ENCODE assay signal across 20 cellular contexts in genomic region chr6:147618927-147619326, GRCh38.
DNase-seq lines count a peak whose midpoint lies in the region; ATAC-seq, FAIRE-seq and TF ChIP-seq lines count a peak whose summit lies in the region.
"Had no signal": no experiment of that assay in that cellular context is flagged by ENCODE, and none has a peak within 500 bp of the region (broad histone marks: within the 10 kb centered on the region; RNA-seq: fewer than 3 reads in every experiment).

No MANE protein-coding gene starts in this region.

- no peak overlapping the region for H3K4ac ChIP-seq in IMR-90 (ENCODE audit: low read depth, low read length)

- no peak overlapping the region; the same call in 2 of the 3 replicates for H2BK15ac ChIP-seq in IMR-90 (ENCODE audit: low read depth, low read length)

- H2AK9ac ChIP-seq in IMR-90 (replicated peaks; ENCODE audit: low read depth, low read length, poor library complexity), result no peak overlapping the region

- no peak for TF ChIP-seq RAD21 in IMR-90 (IDR thresholded peaks at IDR 0.05; ENCODE audit: low read length)
- no peak for TF ChIP-seq RAD21 in K562 (CRISPR knock-in tag; conservative IDR thresholded peaks at IDR 0.05 in 1 of 2, IDR thresholded peaks at IDR 0.05 in 1 of 2)

- TF ChIP-seq CTCF in IMR-90 (conservative IDR thresholded peaks at IDR 0.05; ENCODE audit: low read depth, low read length) (no peak), NB4 (IDR thresholded peaks at IDR 0.05; ENCODE audit: low read depth, low read length) (no peak), K562 (IDR thresholded peaks at IDR 0.05 in 2 of 3, conservative IDR thresholded peaks at IDR 0.05 in 1 of 3; ENCODE audit: insufficient read depth in 2 of 3, low read depth in 1 of 3, low read length in 3 of 3) (no peak), left lung (IDR thresholded peaks at IDR 0.05) (no peak), GM20000 (IDR thresholded peaks at IDR 0.05; ENCODE audit: extremely low read depth, missing control alignments) (no peak)

- no peak overlapping the region for H2AFZ ChIP-seq in IMR-90 (replicated peaks; ENCODE audit: low read length, poor library complexity)
- no peak overlapping the region for H2AFZ ChIP-seq in K562 (ENCODE audit: low read depth, low read length)

- dilution Hi-C loops in IMR-90 (cut with HindIII; ENCODE audit: low sequenced_read_pairs, unreplicated experiment), result no loop called here

- H3K4me3 ChIP-seq in IMR-90 (ENCODE audit: insufficient read depth, low read depth, low read length) (no peak overlapping the region), NB4 (ENCODE audit: low read depth, low read length) (no peak overlapping the region), K562 (no peak overlapping the region), left lung (no peak overlapping the region)
- H3K4me3 ChIP-seq: Peyer's patch had no signal

- no peak for FAIRE-seq in K562 (lab: Jason Lieb, UNC)
- FAIRE-seq: GM12891, GM18507 had no signal

- no peaks in the 10 kb centered on the region for H4K20me1 ChIP-seq in IMR-90 (ENCODE audit: insufficient read depth, low read length)
- no peaks in the 10 kb centered on the region for H4K20me1 ChIP-seq in K562 (replicated peaks; ENCODE audit: control insufficient read depth, insufficient read depth, low read length)

- no peak overlapping the region for H3K27ac ChIP-seq in IMR-90 (ENCODE audit: insufficient read depth, low read length)
- no peak overlapping the region for H3K27ac ChIP-seq in K562 (ENCODE audit: extremely low read depth, low read depth, low read length)
- H3K27ac ChIP-seq in left lung, result no peak overlapping the region
- H3K27ac ChIP-seq: Peyer's patch had no signal

- H4K91ac ChIP-seq in IMR-90 (ENCODE audit: insufficient read depth, low read depth, low read length), result no peak overlapping the region

- H3K4me2 ChIP-seq in IMR-90 (ENCODE audit: low read depth, low read length) (no peak overlapping the region), K562 (ENCODE audit: insufficient read depth, low read length) (no peak overlapping the region)

- no peak overlapping the region for H3K56ac ChIP-seq in IMR-90 (ENCODE audit: extremely low read depth, insufficient read depth, low read length)

- DNase-seq in IMR-90 (no peak), NB4 (ENCODE audit: low read depth) (peak; percentile 14), K562 (ENCODE audit: extremely low read depth in 1 of 4, low spot score in 3 of 4) (no peak), left lung (peak; percentile 36 to 48), GM20000 (ENCODE audit: low spot score) (no peak), glomerular visceral epithelial cell (ENCODE audit: extremely low spot score) (no peak), DMS114 treated with DMSO at 0.1 percent for 48 hours (lab: John Stamatoyannopoulos, UW; ENCODE audit: unreplicated experiment) (no peak)
- DNase-seq: C1 segment of cervical spinal cord, GDM1, GOT3, KG1, NCI-H1417 treated with DMSO at 0.1 percent for 48 hours, NCI-H1930, NCI-H446, NCI-H69, Peyer's patch, Right ventricle myocardium superior had no signal

- POLR2A ChIA-PET in IMR-90 (lab: Charles Lee; ENCODE audit: unreplicated experiment), result no interaction called here
- POLR2A ChIA-PET in K562 (lab: Yijun Ruan, JAX), result interaction anchor here (0.7 to 1.2 kb wide), 2 partner anchors 11 to 13 kb away, joined by 3 read pairs; no protein-coding TSS in a partner anchor

- no peak overlapping the region for H3K14ac ChIP-seq in IMR-90 (replicated peaks; ENCODE audit: low read depth, low read length)

- BruUV-seq in IMR-90 (replicated peaks; lab: Mats Ljungman, UMichigan) (no TSS peak), K562 (replicated peaks; lab: Mats Ljungman, UMichigan) (no TSS peak)

- H3K36me3 ChIP-seq in IMR-90 (ENCODE audit: control insufficient read depth, insufficient read depth, low read length), result no peaks in the 10 kb centered on the region
- H3K36me3 ChIP-seq in K562 (ENCODE audit: control insufficient read depth, insufficient read depth, low read length), result no peaks in the 10 kb centered on the region
- H3K36me3 ChIP-seq in left lung, result no peaks in the 10 kb centered on the region
- H3K36me3 ChIP-seq: Peyer's patch had no signal

- H3K23ac ChIP-seq in IMR-90 (ENCODE audit: low read depth, low read length), result no peak overlapping the region

- CTCF ChIA-PET in IMR-90 (lab: Yijun Ruan, JAX) (interaction anchor here (0.6 kb wide), 1 partner anchor 48 kb away, joined by 3 read pairs; no protein-coding TSS in a partner anchor), K562 (lab: Yijun Ruan, JAX; ENCODE audit: low intra/inter-chr PET ratio) (no interaction called here)

- no peaks in the 10 kb centered on the region for H3K79me2 ChIP-seq in K562 (ENCODE audit: control insufficient read depth, insufficient read depth, low read length)

- no peaks in the 10 kb centered on the region for H3K27me3 ChIP-seq in IMR-90 (ENCODE audit: control insufficient read depth, insufficient read depth, low read length)
- peaks cover 13 to 21% of the 10 kb centered on the region in 2 experiments for H3K27me3 ChIP-seq in K562 (ENCODE audit: control insufficient read depth in 2 of 2, insufficient read depth in 2 of 2, low read length in 2 of 2)
- no peaks in the 10 kb centered on the region for H3K27me3 ChIP-seq in left lung
- H3K27me3 ChIP-seq: Peyer's patch had no signal

- H2BK20ac ChIP-seq in IMR-90 (ENCODE audit: low read depth, low read length), result no peak overlapping the region

- no peak for ATAC-seq in IMR-90 (ENCODE audit: low read depth)
- ATAC-seq in K562, result no peak
- peak; percentile 68 for ATAC-seq in left lung
- no peak for ATAC-seq in HG02623 (IDR thresholded peaks at IDR 0.05; ENCODE audit: unreplicated experiment)

- H2AK5ac ChIP-seq in IMR-90 (ENCODE audit: low read depth, low read length), result no peak overlapping the region

- no CpG with 5 or more reads among the region's 6 CpGs for WGBS in IMR-90 (ENCODE audit: extremely low coverage in 2 of 2, insufficient read length in 1 of 2), 2 experiments
- WGBS in K562 (ENCODE audit: insufficient coverage, low coverage, missing lambda C conversion rate), result 2% methylated on average over 6 of the region's 6 CpGs

- intact Hi-C loops in IMR-90 (cut with micrococcal nuclease), result no loop called here
- intact Hi-C loops in K562 (cut with micrococcal nuclease), result no loop called here
- intact Hi-C loops in left lung (cut with DNase I), result no loop called here

- no peak overlapping the region for H2BK120ac ChIP-seq in IMR-90 (ENCODE audit: low read depth, low read length)

- no peak overlapping the region for H4K8ac ChIP-seq in IMR-90 (ENCODE audit: low read depth in 2 of 2, low read length in 2 of 2)

- TF ChIP-seq POLR2A in IMR-90 (IDR thresholded peaks at IDR 0.05; ENCODE audit: low read depth, low read length), result no peak
- no peak for TF ChIP-seq POLR2A in NB4 (IDR thresholded peaks at IDR 0.05; ENCODE audit: extremely low read depth, insufficient read length)
- TF ChIP-seq POLR2A in K562 (conservative IDR thresholded peaks at IDR 0.05), result no peak

- H3K9me1 ChIP-seq in IMR-90 (ENCODE audit: insufficient read depth, low read length) (0 out of 2 replicates have a peak, but pooled peaks cover 7% of the 10 kb centered on the region), K562 (ENCODE audit: control insufficient read depth, insufficient read depth, low read length) (no peaks in the 10 kb centered on the region)

- peak overlapping the region; percentile 54; the same call in 1 of the 2 replicates for H3K18ac ChIP-seq in IMR-90 (ENCODE audit: low read depth, low read length)

- H4K5ac ChIP-seq in IMR-90 (ENCODE audit: low read depth, low read length), result no peak overlapping the region

- H3K9me3 ChIP-seq in IMR-90 (ENCODE audit: control insufficient read depth, insufficient read depth, low read length) (no peaks in the 10 kb centered on the region), K562 (replicated peaks; ENCODE audit: control insufficient read depth, insufficient read depth, low read depth, low read length) (no peaks in the 10 kb centered on the region), left lung (no peaks in the 10 kb centered on the region)
- H3K9me3 ChIP-seq: Peyer's patch had no signal

- H3K9ac ChIP-seq in IMR-90 (ENCODE audit: low read depth, low read length), result no peak overlapping the region
- no peak overlapping the region for H3K9ac ChIP-seq in K562 (ENCODE audit: insufficient read depth in 1 of 2, low read depth in 2 of 2, low read length in 2 of 2)

- no peak overlapping the region for H2BK5ac ChIP-seq in IMR-90 (ENCODE audit: low read depth, low read length, poor library complexity, severe bottlenecking)

- TF ChIP-seq EP300 in K562 (IDR thresholded peaks at IDR 0.05; ENCODE audit: low read length), result no peak

- H3K4me1 ChIP-seq in IMR-90 (ENCODE audit: control insufficient read depth, insufficient read depth, low read length) (peaks cover 13% of the 10 kb centered on the region), K562 (replicated peaks in 1 of 2; ENCODE audit: control insufficient read depth in 2 of 2, insufficient read depth in 2 of 2, low read length in 2 of 2) (no peaks in the 10 kb centered on the region), left lung (no peaks in the 10 kb centered on the region)
- H3K4me1 ChIP-seq: Peyer's patch had no signal

- in situ Hi-C loops in IMR-90 (cut with MboI; ENCODE audit: low sequenced_read_pairs) (no loop called here), K562 (cut with MboI) (no loop called here)

- H3K79me1 ChIP-seq in IMR-90 (ENCODE audit: low read depth in 1 of 2, low read length in 2 of 2), result no peaks in the 10 kb centered on the region

TF ChIP-seq in IMR-90, 13 proteins besides CTCF, POLR2A, EP300 and RAD21 (continues in another document):
- no peak for TF ChIP-seq BHLHE40 (IDR thresholded peaks at IDR 0.05; ENCODE audit: low read depth, low read length)
- TF ChIP-seq, protein P1, sequence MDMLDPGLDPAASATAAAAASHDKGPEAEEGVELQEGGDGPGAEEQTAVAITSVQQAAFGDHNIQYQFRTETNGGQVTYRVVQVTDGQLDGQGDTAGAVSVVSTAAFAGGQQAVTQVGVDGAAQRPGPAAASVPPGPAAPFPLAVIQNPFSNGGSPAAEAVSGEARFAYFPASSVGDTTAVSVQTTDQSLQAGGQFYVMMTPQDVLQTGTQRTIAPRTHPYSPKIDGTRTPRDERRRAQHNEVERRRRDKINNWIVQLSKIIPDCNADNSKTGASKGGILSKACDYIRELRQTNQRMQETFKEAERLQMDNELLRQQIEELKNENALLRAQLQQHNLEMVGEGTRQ (IDR thresholded peaks at IDR 0.05; ENCODE audit: low read depth, low read length), result no peak
- no peak for TF ChIP-seq NFE2L2 (IDR thresholded peaks at IDR 0.05; ENCODE audit: low read depth, low read length)

TF ChIP-seq in K562, 482 proteins besides CTCF, POLR2A, EP300 and RAD21:
- TF ChIP-seq CEBPB (tag; IDR thresholded peaks at IDR 0.05) (peak; percentile 18; the same call in 1 of the 2 replicates), FIP1L1 (IDR thresholded peaks at IDR 0.05; ENCODE audit: low read depth, low read length, poor library complexity, severe bottlenecking) (no peak)

Comparison
In these comparisons a context has a peak if more than half of its experiments do, and no peak if none do; other contexts are left out.
1. DNase-seq: peak in NB4 (single experiment) and left lung (2 of 2); none in IMR-90 (single experiment), K562 (0 of 4), GM20000 (single experiment), glomerular visceral epithelial cell (single experiment) and DMS114 treated with DMSO at 0.1 percent for 48 hours (single experiment).